14 cellular contexts compared by ENCODE assay signal in the genomic region with DNA sequence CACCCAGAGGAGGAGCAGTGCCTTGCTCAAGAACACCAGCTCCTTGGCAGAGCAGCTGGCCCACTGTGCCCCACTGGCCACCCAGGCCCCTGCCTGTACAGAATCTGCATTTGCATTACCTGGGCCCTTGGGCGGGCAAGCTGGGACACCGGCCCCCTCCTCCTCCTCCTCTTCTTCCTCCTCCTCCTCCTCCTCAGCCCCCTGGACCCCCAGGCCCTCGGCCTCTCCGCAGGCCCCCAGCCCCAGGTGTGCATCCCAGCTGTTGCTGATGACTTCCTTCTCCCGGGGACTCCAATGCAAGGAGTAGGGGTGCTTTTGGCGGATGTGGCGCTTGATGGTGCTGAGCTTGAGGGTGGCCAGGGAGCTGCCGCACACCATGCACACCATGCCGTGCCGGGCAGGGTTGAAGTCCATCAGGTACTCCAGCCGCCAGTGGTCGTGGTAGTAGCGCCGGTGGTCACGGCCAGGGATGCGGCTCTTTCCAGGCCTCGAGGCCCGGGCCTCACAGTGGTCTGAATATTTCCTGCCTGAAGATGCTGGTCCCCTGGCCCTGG. TPM values are rescaled to one million over a fixed set of nuclear protein-coding genes. Genes with fewer than 3 reads are reported as not detected.
DNase-seq lines count a peak whose midpoint lies in the region; TF ChIP-seq lines count a peak whose summit lies in the region.
"Had no signal": no experiment of that assay in that cellular context is flagged by ENCODE, and none has a peak within 500 bp of the region (broad histone marks: within the 10 kb centered on the region; RNA-seq: fewer than 3 reads in every experiment).

No MANE protein-coding gene starts in this region.

- H3K36me3 Mint-ChIP-seq in nephron progenitor cell (ENCODE audit: low read depth) = no peaks in the 10 kb centered on the region
- H3K36me3 Mint-ChIP-seq: T-cell had no signal

- TF ChIP-seq CTCF in 22Rv1 (IDR thresholded peaks at IDR 0.05) (no peak), esophagus squamous epithelium (IDR thresholded peaks at IDR 0.05) (no peak), nephron progenitor cell (IDR thresholded peaks at IDR 0.05) (no peak)

- peak overlapping the region; percentile 64 for H3K9ac ChIP-seq in NT2/D1 (ENCODE audit: insufficient read length, low read depth)

- H3K27ac Mint-ChIP-seq in nephron progenitor cell = no peak overlapping the region
- H3K27ac Mint-ChIP-seq: activated CD4-positive, alpha-beta T cell treated with anti-CD3 and anti-CD28 coated beads for 36 hours; activated T-helper 1 cell treated with anti-CD3 and anti-CD28 coated beads, Interleukin-12 subunit alpha, Interleukin-12 subunit beta, Interleukin-2, Interleukin-4 antibody, amounts not matched to agents 30 ng/mL and 10 ng/mL and 1 ng/mL, durations not matched to agents 14 hours and 24 hours and 36 hours had no signal

- H3K4me3 Mint-ChIP-seq in nephron progenitor cell = peak overlapping the region; percentile 95
- H3K4me3 Mint-ChIP-seq: activated CD4-positive, alpha-beta T cell treated with anti-CD3 and anti-CD28 coated beads for 36 hours had no signal

- peaks cover 55% of the 10 kb centered on the region for H3K4me1 Mint-ChIP-seq in nephron progenitor cell

- H3K4me3 ChIP-seq in NT2/D1 (ENCODE audit: insufficient read length, low read depth) (no peak overlapping the region), esophagus squamous epithelium (no peak overlapping the region)

- intact Hi-C loops in esophagus squamous epithelium (cut with DNase I) = loop anchor here (10.0 kb wide), 1 partner anchor 49 kb away; a partner anchor contains a TSS

- H3K4me1 ChIP-seq in NT2/D1 (ENCODE audit: insufficient read depth, insufficient read length) (peaks cover 25% of the 10 kb centered on the region), esophagus squamous epithelium (peaks cover 22 to 83% (median 47%) of the 10 kb centered on the region in 3 donors)

- no peak for TF ChIP-seq POLR2A in esophagus squamous epithelium (IDR thresholded peaks at IDR 0.05)

- H3K27me3 ChIP-seq in NT2/D1 (ENCODE audit: insufficient read depth, insufficient read length) (peaks cover 16% of the 10 kb centered on the region), esophagus squamous epithelium (peaks cover 0 to 11% (median 0%) of the 10 kb centered on the region in 4 donors)

- 90 to 100% methylated on average over 2 to 3 of the region's 18 CpGs for WGBS in esophagus squamous epithelium, 2 donors

- H3K9me3 ChIP-seq in NT2/D1 (ENCODE audit: insufficient read depth, low read length) = no peaks in the 10 kb centered on the region
- no peaks in the 10 kb centered on the region for H3K9me3 ChIP-seq in esophagus squamous epithelium

- H3K36me3 ChIP-seq in NT2/D1 (ENCODE audit: insufficient read depth, insufficient read length, low read length) (peaks cover 37% of the 10 kb centered on the region), esophagus squamous epithelium (peaks cover 0 to 15% (median 0%) of the 10 kb centered on the region in 3 donors)

- H3K27me3 Mint-ChIP-seq in nephron progenitor cell (ENCODE audit: low read depth, poor library complexity) = peaks cover 11% of the 10 kb centered on the region

- H3K9me3 Mint-ChIP-seq in nephron progenitor cell = no peaks in the 10 kb centered on the region
- H3K9me3 Mint-ChIP-seq: activated T-helper 1 cell treated with anti-CD3 and anti-CD28 coated beads, Interleukin-12 subunit alpha, Interleukin-12 subunit beta, Interleukin-2, Interleukin-4 antibody, amounts not matched to agents 30 ng/mL and 10 ng/mL and 1 ng/mL, durations not matched to agents 14 hours and 24 hours and 36 hours; T-cell had no signal

- H3K27ac ChIP-seq in 22Rv1 (peak overlapping the region; percentile 83), esophagus squamous epithelium (peak overlapping the region in 3 of 4 donors; percentile 82 to 89 (median 86))

- DNase-seq in NT2/D1 (ENCODE audit: low read depth, low spot score) = no peak
- no peak for DNase-seq in esophagus squamous epithelium (lab: John Stamatoyannopoulos, UW)
- peak; percentile 17 for DNase-seq in nephron progenitor cell
- no peak for DNase-seq in amniotic stem cell (lab: John Stamatoyannopoulos, UW)
- DNase-seq in T-helper 9 cell = no peak
- no peak for DNase-seq in DMS79 (lab: John Stamatoyannopoulos, UW)
- no peak for DNase-seq in NCI-H82 (lab: John Stamatoyannopoulos, UW)
- DNase-seq: activated CD4-positive, alpha-beta T cell treated with anti-CD3 and anti-CD28 coated beads for 36 hours; kidney glomerular epithelial cell; NCI-H1105; stimulated activated CD4-positive, alpha-beta T cell treated with anti-CD3 and anti-CD28 coated beads, Interleukin-12 subunit alpha, Interleukin-12 subunit beta, amount 100 ng/mL, for 4 hours; T-cell had no signal

RNA-seq across cellular contexts. Expression of a gene that starts 2.8 kb away (rescaled TPM):
- total RNA-seq in esophagus squamous epithelium = 10 to 100 TPM in 1 of 4 donors, 1 to 10 TPM in 3; 2.9 to 12.0 (median 4.6) TPM

RNA-seq across cellular contexts. Expression of a gene that starts 47.5 kb away (rescaled TPM):
- total RNA-seq in esophagus squamous epithelium = 1 to 10 TPM; 3.4 to 8.8 (median 6.1) TPM
